ENCODE assay signal across 22 cellular contexts in the genomic region with DNA sequence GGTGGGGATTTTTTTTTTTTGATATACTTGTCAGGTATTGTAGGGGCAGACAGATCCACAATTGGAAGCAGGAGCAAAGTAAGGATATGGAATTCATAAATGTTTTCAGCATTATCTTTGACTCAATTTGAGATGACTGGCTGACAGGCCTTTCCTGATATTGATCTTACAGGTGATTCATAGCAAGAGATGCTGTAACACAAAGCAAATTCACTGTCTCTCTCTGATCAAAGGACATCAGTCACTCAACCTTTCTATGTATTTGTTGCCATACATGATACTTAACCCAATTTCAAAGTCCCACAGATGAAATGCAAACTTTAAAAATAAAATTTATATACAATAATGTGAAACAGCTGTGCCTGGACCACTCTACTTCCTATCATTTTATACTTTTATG.
"Had no signal": no experiment of that assay in that cellular context is flagged by ENCODE, and none has a peak within 500 bp of the region (broad histone marks: within the 10 kb centered on the region; RNA-seq: fewer than 3 reads in every experiment).

No MANE protein-coding gene starts in this region.

- H3K9me3 Mint-ChIP-seq: stimulated activated naive CD8-positive, alpha-beta T cell treated with anti-CD3 and anti-CD28 coated beads, Interleukin-15, Interleukin-2, amounts not matched to agents 100 ng/mL and 50 ng/mL, for 24 hours; type B pancreatic cell had no signal

- H3K27me3 Mint-ChIP-seq: stimulated activated memory B cell treated with anti-CD40 and anti-IgM and Interleukin-4, amounts not matched to agents 10 μg/mL and 1 μg/mL and 100 μg/mL, for 72 hours; stimulated activated naive B cell treated with anti-CD40 and anti-IgM and Interleukin-4, amounts not matched to agents 10 μg/mL and 1 μg/mL and 100 μg/mL, for 72 hours; stimulated activated naive CD8-positive, alpha-beta T cell treated with anti-CD3 and anti-CD28 coated beads, Interleukin-15, amount 100 ng/mL, for 72 hours; stimulated activated naive CD8-positive, alpha-beta T cell treated with anti-CD3 and anti-CD28 coated beads, Interleukin-15, Interleukin-2, amounts not matched to agents 100 ng/mL and 50 ng/mL, for 24 hours had no signal

- H3K36me3 Mint-ChIP-seq: stimulated activated memory B cell treated with anti-CD40 and anti-IgM and Interleukin-4, amounts not matched to agents 10 μg/mL and 1 μg/mL and 100 μg/mL, for 72 hours; stimulated activated naive B cell treated with anti-CD40 and anti-IgM and Interleukin-4, amounts not matched to agents 10 μg/mL and 1 μg/mL and 100 μg/mL, for 72 hours; type B pancreatic cell had no signal

- DNase-seq: stimulated activated CD4-positive, alpha-beta T cell treated with anti-CD3 and anti-CD28 coated beads, Interleukin-2, amount 100 ng/mL, for 48 hours; stimulated activated CD4-positive, alpha-beta T cell treated with anti-CD3 and anti-CD28 coated beads, Interleukin-4, amount 100 ng/mL, for 1 hour; stimulated activated CD4-positive, alpha-beta T cell treated with anti-CD3 and anti-CD28 coated beads, Interleukin-4, amount 100 ng/mL, for 24 hours; stimulated activated CD4-positive, alpha-beta T cell treated with anti-CD3 and anti-CD28 coated beads, Interleukin-4, amount 100 ng/mL, for 4 hours; stimulated activated CD8-positive, alpha-beta memory T cell treated with anti-CD3 and anti-CD28 coated beads, Interleukin-4, amount 100 ng/mL, for 48 hours; stimulated activated naive B cell treated with anti-CD40 and anti-IgM and Interleukin-4, amounts not matched to agents 10 μg/mL and 1 μg/mL and 100 μg/mL, for 72 hours; stimulated activated naive CD4-positive, alpha-beta T cell; stimulated activated naive CD4-positive, alpha-beta T cell treated with Interleukin-2 at 50 U/mL for 16 hours; stimulated activated naive CD8-positive, alpha-beta T cell treated with anti-CD3 and anti-CD28 coated beads, Interleukin-15, amount 100 ng/mL, for 72 hours; stimulated activated naive CD8-positive, alpha-beta T cell treated with anti-CD3 and anti-CD28 coated beads, Interleukin-15, Interleukin-2, amounts not matched to agents 100 U/mL and 50 U/mL, for 24 hours; stomach; substantia nigra; testis; thyroid gland; tibial artery; transverse colon; upper lobe of left lung; upper lobe of right lung; uterus had no signal

- H3K27ac Mint-ChIP-seq: stimulated activated memory B cell treated with anti-CD40 and anti-IgM and Interleukin-4, amounts not matched to agents 10 μg/mL and 1 μg/mL and 100 μg/mL, for 72 hours; stimulated activated naive B cell treated with anti-CD40 and anti-IgM and Interleukin-4, amounts not matched to agents 10 μg/mL and 1 μg/mL and 100 μg/mL, for 72 hours; stimulated activated naive CD8-positive, alpha-beta T cell treated with anti-CD3 and anti-CD28 coated beads, Interleukin-15, amount 100 ng/mL, for 72 hours; stimulated activated naive CD8-positive, alpha-beta T cell treated with anti-CD3 and anti-CD28 coated beads, Interleukin-15, Interleukin-2, amounts not matched to agents 100 ng/mL and 50 ng/mL, for 24 hours; type B pancreatic cell had no signal

- H3K4me3 Mint-ChIP-seq: stimulated activated memory B cell treated with anti-CD40 and anti-IgM and Interleukin-4, amounts not matched to agents 10 μg/mL and 1 μg/mL and 100 μg/mL, for 72 hours; stimulated activated naive B cell treated with anti-CD40 and anti-IgM and Interleukin-4, amounts not matched to agents 10 μg/mL and 1 μg/mL and 100 μg/mL, for 72 hours; stimulated activated naive CD8-positive, alpha-beta T cell treated with anti-CD3 and anti-CD28 coated beads, Interleukin-15, amount 100 ng/mL, for 72 hours; stimulated activated naive CD8-positive, alpha-beta T cell treated with anti-CD3 and anti-CD28 coated beads, Interleukin-15, Interleukin-2, amounts not matched to agents 100 ng/mL and 50 ng/mL, for 24 hours; type B pancreatic cell had no signal

- ATAC-seq: stimulated activated memory B cell treated with anti-CD40 and anti-IgM and Interleukin-4, amounts not matched to agents 10 μg/mL and 1 μg/mL and 100 μg/mL, for 72 hours; stimulated activated naive B cell treated with anti-CD40 and anti-IgM and Interleukin-4, amounts not matched to agents 10 μg/mL and 1 μg/mL and 100 μg/mL, for 72 hours; stimulated activated naive CD8-positive, alpha-beta T cell treated with anti-CD3 and anti-CD28 coated beads, Interleukin-15, amount 100 ng/mL, for 72 hours; stimulated activated naive CD8-positive, alpha-beta T cell treated with anti-CD3 and anti-CD28 coated beads, Interleukin-15, Interleukin-2, amounts not matched to agents 100 U/mL and 50 U/mL, for 24 hours; upper lobe of right lung had no signal

- H3K4me1 Mint-ChIP-seq: stimulated activated memory B cell treated with anti-CD40 and anti-IgM and Interleukin-4, amounts not matched to agents 10 μg/mL and 1 μg/mL and 100 μg/mL, for 72 hours; stimulated activated naive B cell treated with anti-CD40 and anti-IgM and Interleukin-4, amounts not matched to agents 10 μg/mL and 1 μg/mL and 100 μg/mL, for 72 hours; stimulated activated naive CD8-positive, alpha-beta T cell treated with anti-CD3 and anti-CD28 coated beads, Interleukin-15, amount 100 ng/mL, for 72 hours had no signal
